In the genomic region with DNA sequence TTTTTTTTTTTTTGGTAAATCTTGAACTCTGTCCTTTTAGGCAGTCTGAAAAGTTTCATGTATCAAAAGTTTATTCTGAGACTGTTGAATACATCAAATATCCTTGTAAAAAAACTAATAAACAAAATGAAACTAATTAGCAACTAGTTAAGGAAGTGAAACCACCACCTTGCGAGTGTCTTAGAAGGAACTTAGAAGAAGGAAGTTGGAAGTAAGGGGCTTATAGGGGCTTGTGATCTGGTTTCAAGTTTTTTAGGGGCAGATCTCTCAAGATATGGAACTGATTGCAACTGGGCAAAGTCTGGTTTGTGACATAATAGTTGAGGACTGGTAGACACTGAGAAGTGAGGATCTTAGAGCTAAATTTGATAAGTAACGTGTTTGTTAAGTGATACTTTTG, we compare ENCODE assay signal across 13 cellular contexts.
DNase-seq lines count a peak whose midpoint lies in the region; ATAC-seq and TF ChIP-seq lines count a peak whose summit lies in the region.
"Had no signal": no experiment of that assay in that cellular context is flagged by ENCODE, and none has a peak within 500 bp of the region (broad histone marks: within the 10 kb centered on the region; RNA-seq: fewer than 3 reads in every experiment).

No MANE protein-coding gene starts in this region.

- no peaks in the 10 kb centered on the region; the same call in 1 of the 2 replicates for H3K9me2 ChIP-seq in OCI-LY7 (ENCODE audit: insufficient read depth, low read length)

- H3K27ac ChIP-seq in OCI-LY7 (ENCODE audit: low read depth, low read length, poor library complexity, severe bottlenecking), result no peak overlapping the region
- H3K27ac ChIP-seq: VCaP had no signal

- H3K4me1 Mint-ChIP-seq in activated T-cell treated with anti-CD3 and anti-CD28 coated beads, Interleukin-2, amount 50 U/mL, for 72 hours (ENCODE audit: low read depth), result no peaks in the 10 kb centered on the region
- H3K4me1 Mint-ChIP-seq: naive thymus-derived CD4-positive, alpha-beta T cell had no signal

- no peaks in the 10 kb centered on the region for H3K9me3 ChIP-seq in OCI-LY7 (ENCODE audit: low read length)

- H3K9me3 Mint-ChIP-seq in activated T-cell treated with anti-CD3 and anti-CD28 coated beads, Interleukin-2, amount 50 U/mL, for 72 hours, result peaks cover 0 to 2% of the 10 kb centered on the region in 2 donors

- H3K4me1 ChIP-seq in OCI-LY7 (ENCODE audit: insufficient read depth, low read length, poor library complexity, severe bottlenecking), result peaks cover 9% of the 10 kb centered on the region

- CTCF ChIA-PET in OCI-LY7 (lab: Charles Lee; ENCODE audit: unreplicated experiment), result no interaction called here

- H3K79me2 ChIP-seq in OCI-LY7 (ENCODE audit: insufficient read depth, low read depth, low read length), result no peaks in the 10 kb centered on the region

- POLR2A ChIA-PET in OCI-LY7 (lab: Charles Lee), result no interaction called here

- no peak for TF ChIP-seq CTCF in OCI-LY7 (conservative IDR thresholded peaks at IDR 0.05; ENCODE audit: low read length)

- H2AFZ ChIP-seq in OCI-LY7 (ENCODE audit: low read length), result no peak overlapping the region

- peak overlapping the region; percentile 38 for H3K4me2 ChIP-seq in OCI-LY7 (ENCODE audit: low read length)

- DNase-seq in OCI-LY7 (ENCODE audit: low spot score), result peak; percentile 53
- DNase-seq in AML-193 (lab: John Stamatoyannopoulos, UW), result no peak
- no peak for DNase-seq in HuH-7.5 (ENCODE audit: low spot score)
- no peak for DNase-seq in posterior vena cava (ENCODE audit: low spot score)
- no peak for DNase-seq in activated T-cell treated with anti-CD3 and anti-CD28 coated beads, Interleukin-2, amount 50 U/mL, for 72 hours
- DNase-seq: Calu3; naive thymus-derived CD4-positive, alpha-beta T cell; NCI-H82 had no signal

- intact Hi-C loops in OCI-LY7 (cut with micrococcal nuclease; ENCODE audit: unreplicated experiment) (no loop called here), posterior vena cava (cut with DNase I) (no loop called here)

- H4K20me1 ChIP-seq in OCI-LY7 (ENCODE audit: insufficient read depth, low read length), result no peaks in the 10 kb centered on the region; the same call in 1 of the 2 replicates

- no peak overlapping the region for H3K4me3 Mint-ChIP-seq in activated T-cell treated with anti-CD3 and anti-CD28 coated beads, Interleukin-2, amount 50 U/mL, for 72 hours
- H3K4me3 Mint-ChIP-seq: activated naive CD8-positive, alpha-beta T cell; naive thymus-derived CD4-positive, alpha-beta T cell had no signal

- no peaks in the 10 kb centered on the region for H3K27me3 Mint-ChIP-seq in activated T-cell treated with anti-CD3 and anti-CD28 coated beads, Interleukin-2, amount 50 U/mL, for 72 hours (ENCODE audit: low read depth)
- H3K27me3 Mint-ChIP-seq: activated naive CD8-positive, alpha-beta T cell; naive thymus-derived CD4-positive, alpha-beta T cell had no signal

- no peak overlapping the region for H3K27ac Mint-ChIP-seq in activated T-cell treated with anti-CD3 and anti-CD28 coated beads, Interleukin-2, amount 50 U/mL, for 72 hours
- H3K27ac Mint-ChIP-seq: activated naive CD8-positive, alpha-beta T cell; naive thymus-derived CD4-positive, alpha-beta T cell had no signal

- H3K4me3 ChIP-seq in OCI-LY7 (ENCODE audit: low read depth, low read length, poor library complexity, severe bottlenecking), result no peak overlapping the region

- H3K36me3 ChIP-seq in OCI-LY7 (ENCODE audit: insufficient read depth, low read length), result no peaks in the 10 kb centered on the region

- no TSS peak for BruUV-seq in OCI-LY7 (replicated peaks; lab: Mats Ljungman, UMichigan)

- ATAC-seq in GM18867 (IDR thresholded peaks at IDR 0.05; ENCODE audit: unreplicated experiment) (peak; percentile 84), GM21717 (IDR thresholded peaks at IDR 0.05; ENCODE audit: unreplicated experiment) (peak; percentile 87), HG03175 (IDR thresholded peaks at IDR 0.05; ENCODE audit: unreplicated experiment) (peak; percentile 92)
- no peak for ATAC-seq in activated T-cell treated with anti-CD3 and anti-CD28 coated beads, Interleukin-2, amount 50 U/mL, for 72 hours (replicated peaks in 1 of 2)
- ATAC-seq: naive thymus-derived CD4-positive, alpha-beta T cell had no signal

- no peaks in the 10 kb centered on the region for H3K36me3 Mint-ChIP-seq in activated T-cell treated with anti-CD3 and anti-CD28 coated beads, Interleukin-2, amount 50 U/mL, for 72 hours (ENCODE audit: insufficient read depth in 2 of 2)
- H3K36me3 Mint-ChIP-seq: activated naive CD8-positive, alpha-beta T cell; naive thymus-derived CD4-positive, alpha-beta T cell had no signal

Comparison
In these comparisons a context has a peak if more than half of its experiments do, and no peak if none do; other contexts are left out.
1. ATAC-seq: peak in GM18867 (single experiment), GM21717 (single experiment) and HG03175 (single experiment); none in activated T-cell treated with anti-CD3 and anti-CD28 coated beads, Interleukin-2, amount 50 U/mL, for 72 hours (0 of 2).